8 cellular contexts compared by ENCODE assay signal in the genomic region with DNA sequence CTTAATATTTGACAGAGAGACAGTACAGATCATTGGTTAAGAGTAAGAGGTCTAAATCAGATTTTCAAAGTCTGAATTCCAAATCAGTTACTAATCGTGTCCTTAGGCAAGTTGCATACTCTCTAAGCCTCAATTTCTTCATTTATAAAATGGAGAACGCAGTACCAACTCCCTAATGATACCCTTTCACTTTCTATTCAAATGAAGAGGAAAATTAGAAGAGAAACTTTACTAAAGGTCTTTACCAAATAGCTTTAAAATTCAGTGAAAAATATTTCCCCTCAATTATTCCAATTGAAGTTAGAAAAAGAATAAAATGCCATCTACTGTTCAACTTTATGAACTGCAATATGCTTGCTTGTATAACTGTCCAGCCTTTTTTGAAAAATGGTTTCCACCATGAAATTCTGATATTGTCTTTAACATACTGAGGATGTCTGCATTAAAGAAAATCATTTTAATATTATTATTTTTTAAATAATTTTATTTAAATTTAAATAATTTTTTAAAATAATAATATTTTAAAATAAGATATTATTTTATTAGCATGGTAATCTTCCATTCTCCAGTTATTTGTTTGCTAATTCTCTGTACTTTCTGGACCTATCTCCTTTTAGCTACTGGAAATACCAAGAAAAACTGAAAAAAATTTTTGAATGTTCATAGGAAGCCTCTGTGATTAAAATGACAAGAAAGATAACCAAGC. TPM values are rescaled to one million over a fixed set of nuclear protein-coding genes. Genes with fewer than 3 reads are reported as not detected.
DNase-seq lines count a peak whose midpoint lies in the region; ATAC-seq and TF ChIP-seq lines count a peak whose summit lies in the region.

No MANE protein-coding gene starts in this region.

- no peaks in the 10 kb centered on the region for H3K9me3 Mint-ChIP-seq in type B pancreatic cell

- H3K36me3 Mint-ChIP-seq in type B pancreatic cell = peaks cover under 1% of the 10 kb centered on the region

- no peaks in the 10 kb centered on the region for H3K27me3 Mint-ChIP-seq in type B pancreatic cell

- H3K4me3 Mint-ChIP-seq in type B pancreatic cell = no peak overlapping the region

- no peaks in the 10 kb centered on the region for H3K4me1 Mint-ChIP-seq in type B pancreatic cell (ENCODE audit: unreplicated experiment)

- ATAC-seq in GM19328 (IDR thresholded peaks at IDR 0.05; ENCODE audit: unreplicated experiment) = no peak

- DNase-seq in NCI-H2107 treated with DMSO at 0.1 percent for 48 hours (lab: John Stamatoyannopoulos, UW; ENCODE audit: unreplicated experiment) (peak; percentile 27), NCI-H2107 (lab: John Stamatoyannopoulos, UW) (no peak), NCI-H1105 (lab: John Stamatoyannopoulos, UW) (peak; percentile 11), amniotic stem cell (lab: John Stamatoyannopoulos, UW) (peak; percentile 44), kidney glomerular epithelial cell (lab: John Stamatoyannopoulos, UW) (peak; percentile 90), type B pancreatic cell (ENCODE audit: extremely low spot score, unreplicated experiment) (no peak), NCI-H187 (lab: John Stamatoyannopoulos, UW) (no peak)

- TF ChIP-seq CTCF in type B pancreatic cell (conservative IDR thresholded peaks at IDR 0.05) = peak; percentile 87

- H3K27ac Mint-ChIP-seq in type B pancreatic cell = no peak overlapping the region

RNA-seq across cellular contexts. Expression of a gene that starts 36.0 kb away (rescaled TPM):
- 9.9 and 16.0 TPM in 2 replicates for total RNA-seq in type B pancreatic cell (ENCODE audit: low replicate concordance)

Comparison
In these comparisons a context has a peak if more than half of its experiments do, and no peak if none do; other contexts are left out.
1. DNase-seq: peak in NCI-H2107 treated with DMSO at 0.1 percent for 48 hours (single experiment), NCI-H1105 (single experiment), amniotic stem cell (single experiment) and kidney glomerular epithelial cell (single experiment); none in NCI-H2107 (single experiment), type B pancreatic cell (single experiment) and NCI-H187 (0 of 2).